In genomic region chr3:193878051-193878838, GRCh38 we compare ENCODE assay signal across 29 cellular contexts.
"Had no signal": no experiment of that assay in that cellular context is flagged by ENCODE, and none has a peak within 500 bp of the region (broad histone marks: within the 10 kb centered on the region; RNA-seq: fewer than 3 reads in every experiment).

No MANE protein-coding gene starts in this region.

- H3K4me1 ChIP-seq: left ventricle myocardium inferior had no signal

- H3K4me3 Mint-ChIP-seq: activated naive CD4-positive, alpha-beta T cell treated with anti-CD3 and anti-CD28 coated beads, Interleukin-2, amount 10 ng/mL, durations not matched to agents 7 days and 5 days; dendritic cell treated with granulocyte-macrophage colony-stimulating factor and Interleukin-4, amounts not matched to agents 40 ng/mL and 50 ng/mL, for 4 days; immature natural killer cell; naive thymus-derived CD8-positive, alpha-beta T cell; neural progenitor cell; T-helper 1 cell treated with Interleukin-12 subunit alpha and Interleukin-12 subunit beta and Interleukin-4 antibody, amounts not matched to agents 30 μg/mL and 1 μg/mL, for 36 hours had no signal

- H3K79me2 ChIP-seq: hepatocyte had no signal

- H3K4me3 ChIP-seq: hepatocyte, left ventricle myocardium inferior, neural progenitor cell, stomach, suprapubic skin, transverse colon had no signal

- H3K4me1 Mint-ChIP-seq: activated naive CD4-positive, alpha-beta T cell treated with anti-CD3 and anti-CD28 coated beads, Interleukin-2, amount 10 ng/mL, durations not matched to agents 7 days and 5 days; immature natural killer cell had no signal

- ATAC-seq: naive thymus-derived CD8-positive, alpha-beta T cell; sciatic nerve had no signal

- H3K36me3 Mint-ChIP-seq: activated naive CD4-positive, alpha-beta T cell treated with anti-CD3 and anti-CD28 coated beads, Interleukin-2, amount 10 ng/mL, durations not matched to agents 7 days and 5 days; brain; immature natural killer cell; naive thymus-derived CD8-positive, alpha-beta T cell; neural progenitor cell; stimulated activated memory B cell treated with anti-CD40 and anti-IgM and Interleukin-4, amounts not matched to agents 10 μg/mL and 1 μg/mL and 100 μg/mL, for 72 hours had no signal

- H3K4me2 ChIP-seq: hepatocyte had no signal

- H3K9me3 Mint-ChIP-seq: activated naive CD4-positive, alpha-beta T cell treated with anti-CD3 and anti-CD28 coated beads, Interleukin-2, amount 10 ng/mL, durations not matched to agents 7 days and 5 days; dendritic cell treated with granulocyte-macrophage colony-stimulating factor and Interleukin-4, amounts not matched to agents 40 ng/mL and 50 ng/mL, for 4 days; naive thymus-derived CD8-positive, alpha-beta T cell; stimulated activated memory B cell treated with anti-CD40 and anti-IgM and Interleukin-4, amounts not matched to agents 10 μg/mL and 1 μg/mL and 100 μg/mL, for 72 hours; T-helper 1 cell treated with Interleukin-12 subunit alpha and Interleukin-12 subunit beta and Interleukin-4 antibody, amounts not matched to agents 30 μg/mL and 1 μg/mL, for 36 hours had no signal

- FAIRE-seq: endometrium, small intestine had no signal

- H3K9me3 ChIP-seq: left ventricle myocardium inferior, stomach, suprapubic skin, transverse colon had no signal

- H3K36me3 ChIP-seq: left ventricle myocardium inferior, neural progenitor cell, stomach, suprapubic skin, transverse colon had no signal

- H3K27ac ChIP-seq: hepatocyte, left ventricle myocardium inferior, neural progenitor cell, suprapubic skin, transverse colon had no signal

- H3K27me3 ChIP-seq: hepatocyte, neural progenitor cell, stomach, suprapubic skin, transverse colon had no signal

- DNase-seq: activated CD4-positive, alpha-beta T cell treated with anti-CD3 and anti-CD28 coated beads for 4 hours; activated CD4-positive, alpha-beta T cell treated with anti-CD3 and anti-CD28 coated beads, Interleukin-2, amount 50 U/mL, for 48 hours; activated CD4-positive, CD25-positive, alpha-beta regulatory T cell; activated effector memory CD4-positive, alpha-beta T cell treated with Interleukin-2 at 50 U/mL for 16 hours; activated naive CD4-positive, alpha-beta T cell treated with anti-CD3 and anti-CD28 coated beads, Interleukin-2, amount 10 ng/mL, durations not matched to agents 7 days and 5 days; activated T-cell treated with anti-CD3 and anti-CD28 coated beads, Interleukin-2, amount 50 U/mL, for 48 hours; aorta; caudate nucleus; effector CD4-positive, alpha-beta T cell; foreskin melanocyte; glutamatergic neuron; immature natural killer cell; left ventricle myocardium inferior; naive thymus-derived CD8-positive, alpha-beta T cell; posterior cingulate gyrus; small intestine; stimulated activated CD4-positive, alpha-beta T cell treated with anti-CD3 and anti-CD28 coated beads, Interleukin-2, amount 100 ng/mL, for 24 hours; stomach; T1000; transverse colon had no signal

- H2AFZ ChIP-seq: hepatocyte, neural progenitor cell had no signal

- H3K27ac Mint-ChIP-seq: activated naive CD4-positive, alpha-beta T cell treated with anti-CD3 and anti-CD28 coated beads, Interleukin-2, amount 10 ng/mL, durations not matched to agents 7 days and 5 days; brain; dendritic cell treated with granulocyte-macrophage colony-stimulating factor and Interleukin-4, amounts not matched to agents 40 ng/mL and 50 ng/mL, for 4 days; immature natural killer cell; naive thymus-derived CD8-positive, alpha-beta T cell; neural progenitor cell; T-helper 1 cell treated with Interleukin-12 subunit alpha and Interleukin-12 subunit beta and Interleukin-4 antibody, amounts not matched to agents 30 μg/mL and 1 μg/mL, for 36 hours had no signal

- H3K9ac ChIP-seq: neural progenitor cell had no signal
